In the genomic region with DNA sequence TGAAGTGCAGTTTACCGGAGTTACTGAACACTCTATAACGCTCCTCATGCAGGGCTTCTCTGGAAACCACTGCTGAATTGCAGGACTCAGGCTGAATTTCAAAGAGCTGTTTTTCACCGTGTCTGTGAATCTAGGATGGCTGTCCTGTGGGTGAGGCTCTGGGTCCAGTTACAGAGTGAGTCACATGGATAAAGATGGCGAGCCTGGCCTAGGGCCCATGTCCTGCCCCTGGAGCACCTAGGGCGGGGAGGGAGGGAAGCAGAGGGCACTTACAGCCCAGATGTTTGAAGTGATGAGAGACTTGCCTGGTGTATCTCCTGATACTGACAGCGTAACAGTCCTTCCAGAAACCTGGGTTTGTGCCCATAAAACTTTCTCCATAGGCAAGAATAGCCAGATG, we compare ENCODE assay signal across 2 cellular contexts.
TF ChIP-seq lines count a peak whose summit lies in the region.

No MANE protein-coding gene starts in this region.

TF ChIP-seq in SK-N-SH, 30 proteins besides CTCF, POLR2A, EP300 and RAD21 (continued from another document):
- TF ChIP-seq MEF2A (IDR thresholded peaks at IDR 0.05; ENCODE audit: borderline replicate concordance, low read depth) (no peak), RFX5 (IDR thresholded peaks at IDR 0.05; ENCODE audit: low read length) (no peak), NRF1 (IDR thresholded peaks at IDR 0.05; ENCODE audit: low read depth, low read length) (no peak), EZH2phosphoT487 (IDR thresholded peaks at IDR 0.05; ENCODE audit: borderline replicate concordance, low read depth) (no peak), ELF1 (IDR thresholded peaks at IDR 0.05) (no peak), TAF1 (IDR thresholded peaks at IDR 0.05; ENCODE audit: borderline replicate concordance, low read depth, low read length) (no peak), YY1 (IDR thresholded peaks at IDR 0.05; ENCODE audit: low read depth) (no peak)
- TF ChIP-seq, protein P1, sequence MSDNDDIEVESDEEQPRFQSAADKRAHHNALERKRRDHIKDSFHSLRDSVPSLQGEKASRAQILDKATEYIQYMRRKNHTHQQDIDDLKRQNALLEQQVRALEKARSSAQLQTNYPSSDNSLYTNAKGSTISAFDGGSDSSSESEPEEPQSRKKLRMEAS (IDR thresholded peaks at IDR 0.05; ENCODE audit: low read depth): no peak
- TF ChIP-seq, protein P2, sequence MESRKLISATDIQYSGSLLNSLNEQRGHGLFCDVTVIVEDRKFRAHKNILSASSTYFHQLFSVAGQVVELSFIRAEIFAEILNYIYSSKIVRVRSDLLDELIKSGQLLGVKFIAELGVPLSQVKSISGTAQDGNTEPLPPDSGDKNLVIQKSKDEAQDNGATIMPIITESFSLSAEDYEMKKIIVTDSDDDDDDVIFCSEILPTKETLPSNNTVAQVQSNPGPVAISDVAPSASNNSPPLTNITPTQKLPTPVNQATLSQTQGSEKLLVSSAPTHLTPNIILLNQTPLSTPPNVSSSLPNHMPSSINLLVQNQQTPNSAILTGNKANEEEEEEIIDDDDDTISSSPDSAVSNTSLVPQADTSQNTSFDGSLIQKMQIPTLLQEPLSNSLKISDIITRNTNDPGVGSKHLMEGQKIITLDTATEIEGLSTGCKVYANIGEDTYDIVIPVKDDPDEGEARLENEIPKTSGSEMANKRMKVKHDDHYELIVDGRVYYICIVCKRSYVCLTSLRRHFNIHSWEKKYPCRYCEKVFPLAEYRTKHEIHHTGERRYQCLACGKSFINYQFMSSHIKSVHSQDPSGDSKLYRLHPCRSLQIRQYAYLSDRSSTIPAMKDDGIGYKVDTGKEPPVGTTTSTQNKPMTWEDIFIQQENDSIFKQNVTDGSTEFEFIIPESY (IDR thresholded peaks at IDR 0.05; ENCODE audit: borderline replicate concordance, low read depth): no peak

TF ChIP-seq in SK-N-SH treated with all-trans-retinoic acid at 6 μM for 48 hours, 23 proteins besides CTCF, POLR2A, EP300 and RAD21 (continued from another document):
- TF ChIP-seq, protein P3, sequence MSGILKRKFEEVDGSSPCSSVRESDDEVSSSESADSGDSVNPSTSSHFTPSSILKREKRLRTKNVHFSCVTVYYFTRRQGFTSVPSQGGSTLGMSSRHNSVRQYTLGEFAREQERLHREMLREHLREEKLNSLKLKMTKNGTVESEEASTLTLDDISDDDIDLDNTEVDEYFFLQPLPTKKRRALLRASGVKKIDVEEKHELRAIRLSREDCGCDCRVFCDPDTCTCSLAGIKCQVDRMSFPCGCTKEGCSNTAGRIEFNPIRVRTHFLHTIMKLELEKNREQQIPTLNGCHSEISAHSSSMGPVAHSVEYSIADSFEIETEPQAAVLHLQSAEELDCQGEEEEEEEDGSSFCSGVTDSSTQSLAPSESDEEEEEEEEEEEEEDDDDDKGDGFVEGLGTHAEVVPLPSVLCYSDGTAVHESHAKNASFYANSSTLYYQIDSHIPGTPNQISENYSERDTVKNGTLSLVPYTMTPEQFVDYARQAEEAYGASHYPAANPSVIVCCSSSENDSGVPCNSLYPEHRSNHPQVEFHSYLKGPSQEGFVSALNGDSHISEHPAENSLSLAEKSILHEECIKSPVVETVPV (CRISPR knock-in tag; IDR thresholded peaks at IDR 0.05): no peak
- no peak for TF ChIP-seq ZFP3 (CRISPR knock-in tag; IDR thresholded peaks at IDR 0.05)
- no peak for TF ChIP-seq ZNF8 (CRISPR knock-in tag; IDR thresholded peaks at IDR 0.05)
- no peak for TF ChIP-seq TCF4 (CRISPR knock-in tag; IDR thresholded peaks at IDR 0.05; ENCODE audit: borderline replicate concordance)
- TF ChIP-seq PPARA (CRISPR knock-in tag; IDR thresholded peaks at IDR 0.05; ENCODE audit: borderline replicate concordance): no peak
